7 cellular contexts compared by ENCODE assay signal in genomic region chrX:139178980-139179379, GRCh38.
"Had no signal": no experiment of that assay in that cellular context is flagged by ENCODE, and none has a peak within 500 bp of the region (broad histone marks: within the 10 kb centered on the region; RNA-seq: fewer than 3 reads in every experiment).

No MANE protein-coding gene starts in this region.

- ATAC-seq: K562 had no signal

- H3K9ac ChIP-seq: KMS-11 had no signal

- H3K27ac ChIP-seq: HL-60, KMS-11 had no signal

- FAIRE-seq: HTR-8/SVneo, K562 had no signal

- DNase-seq: IMR-90, KBM-7, KG1 had no signal

- H3K4me3 ChIP-seq: K562 had no signal

- H3K4me2 ChIP-seq: KMS-11 had no signal
